In genomic region chr10:67684140-67684539, GRCh38 we compare ENCODE assay signal across 2 cellular contexts. TPM values are rescaled to one million over a fixed set of nuclear protein-coding genes. Genes with fewer than 3 reads are reported as not detected.
"Had no signal": no experiment of that assay in that cellular context is flagged by ENCODE, and none has a peak within 500 bp of the region (broad histone marks: within the 10 kb centered on the region; RNA-seq: fewer than 3 reads in every experiment).

No MANE protein-coding gene starts in this region.

RNA-seq across cellular contexts. Expression of gene CTNNA3, which starts 11.9 kb away (rescaled TPM):
- total RNA-seq: HT-29, HT1080 had no signal
